14 cellular contexts compared by ENCODE assay signal in genomic region chr5:139641116-139642080, GRCh38. TPM values are rescaled to one million over a fixed set of nuclear protein-coding genes. Genes with fewer than 3 reads are reported as not detected.
DNase-seq lines count a peak whose midpoint lies in the region; ATAC-seq and TF ChIP-seq lines count a peak whose summit lies in the region.
"Had no signal": no experiment of that assay in that cellular context is flagged by ENCODE, and none has a peak within 500 bp of the region (broad histone marks: within the 10 kb centered on the region; RNA-seq: fewer than 3 reads in every experiment).

No MANE protein-coding gene starts in this region.

- H3K4me1 ChIP-seq in right lobe of liver (peaks cover 5 to 65% (median 44%) of the 10 kb centered on the region in 4 donors), smooth muscle cell (ENCODE audit: low read depth) (peaks cover 36% of the 10 kb centered on the region)

- no peak for TF ChIP-seq POLR2A in right lobe of liver (IDR thresholded peaks at IDR 0.05)

- no peak overlapping the region for H3K4me2 ChIP-seq in smooth muscle cell

- CTCF ChIA-PET in RWPE1 (lab: Yijun Ruan, JAX): interaction anchor here (1.1 to 3.2 kb wide), 3 partner anchors 8 to 124 kb away, joined by 3 to 19 read pairs (median 5); no protein-coding TSS in a partner anchor

- H3K36me3 ChIP-seq in right lobe of liver: no peaks in the 10 kb centered on the region
- no peaks in the 10 kb centered on the region for H3K36me3 ChIP-seq in smooth muscle cell (ENCODE audit: low read depth)

- no peaks in the 10 kb centered on the region for H3K27me3 ChIP-seq in right lobe of liver
- H3K27me3 ChIP-seq in smooth muscle cell (ENCODE audit: low read depth): no peaks in the 10 kb centered on the region

- no peak overlapping the region for H2AFZ ChIP-seq in smooth muscle cell (ENCODE audit: low read depth)

- H3K9me3 ChIP-seq in right lobe of liver (no peaks in the 10 kb centered on the region), smooth muscle cell (replicated peaks; ENCODE audit: low read depth) (no peaks in the 10 kb centered on the region)

- POLR2A ChIA-PET in RWPE1 (lab: Yijun Ruan, JAX; ENCODE audit: low non-redundant PET): no interaction called here

- intact Hi-C loops in right lobe of liver (cut with DNase I): loop anchor here in 1 of 2 donors (5.0 kb wide), 1 partner anchor 46 kb away; no protein-coding TSS in a partner anchor

- TF ChIP-seq CTCF in GM20000 (IDR thresholded peaks at IDR 0.05; ENCODE audit: extremely low read depth, missing control alignments) (no peak), RWPE1 (conservative IDR thresholded peaks at IDR 0.05; ENCODE audit: low read depth) (no peak), right lobe of liver (IDR thresholded peaks at IDR 0.05) (no peak), smooth muscle cell (IDR thresholded peaks at IDR 0.05; ENCODE audit: borderline replicate concordance, insufficient read depth, poor library complexity, severe bottlenecking) (no peak)

- H3K9ac ChIP-seq in smooth muscle cell (ENCODE audit: low read depth): no peak overlapping the region

- H3K27ac ChIP-seq in RWPE1 (peak overlapping the region; percentile 20; the same call in 1 of the 2 replicates), right lobe of liver (no peak overlapping the region), smooth muscle cell (ENCODE audit: low read depth) (peak overlapping the region; percentile 1)
- H3K27ac ChIP-seq: HL-60 had no signal

- no peak overlapping the region for H3K4me3 ChIP-seq in right lobe of liver
- H3K4me3 ChIP-seq in smooth muscle cell: no peak overlapping the region
- H3K4me3 ChIP-seq: GM12878 had no signal

- ATAC-seq in right lobe of liver (no peak), HG02840 (IDR thresholded peaks at IDR 0.05; ENCODE audit: low FRiP score, unreplicated experiment) (no peak), GM18519 (IDR thresholded peaks at IDR 0.05; ENCODE audit: low FRiP score, unreplicated experiment) (no peak)
- ATAC-seq: GM12878 had no signal

- H3K79me2 ChIP-seq in smooth muscle cell (ENCODE audit: low read depth): no peaks in the 10 kb centered on the region

- H3F3A ChIP-seq in smooth muscle cell (ENCODE audit: low read depth): peaks cover 9% of the 10 kb centered on the region

- H4K20me1 ChIP-seq in smooth muscle cell (ENCODE audit: low read depth): no peaks in the 10 kb centered on the region

- peak; percentile 2 for DNase-seq in GM20000 (ENCODE audit: low spot score)
- no peak for DNase-seq in RWPE1 (ENCODE audit: low spot score)
- DNase-seq in right lobe of liver: peak in 2 of 3 donors; percentile 2 to 11
- no peak for DNase-seq in smooth muscle cell (lab: John Stamatoyannopoulos, UW; ENCODE audit: unreplicated experiment)
- no peak for DNase-seq in HCEC 1CT
- DNase-seq: activated CD4-positive, alpha-beta T cell treated with anti-CD3 and anti-CD28 coated beads, Interleukin-2, amount 50 U/mL, for 48 hours; foreskin melanocyte; NCI-H2107; Right ventricle myocardium superior; stimulated activated CD4-positive, alpha-beta T cell treated with anti-CD3 and anti-CD28 coated beads, Interleukin-1b, Interleukin-23, amount 100 ng/mL, for 48 hours had no signal

- 88% methylated on average over 4 of the region's 6 CpGs for WGBS in right lobe of liver (ENCODE audit: insufficient coverage, low coverage, low lambda C conversion rate, missing lambda C conversion rate)
- 76% methylated on average over 6 of the region's 6 CpGs for WGBS in smooth muscle cell (ENCODE audit: low lambda C conversion rate)

RNA-seq across cellular contexts. Expression of gene CXXC5, which starts 6.8 kb away (rescaled TPM):
- 10 to 100 TPM; 44.5 to 84.9 (median 66.4) TPM for total RNA-seq in right lobe of liver
- total RNA-seq in smooth muscle cell: 85.5 and 103 TPM in 2 replicates
- 139 and 175 TPM in 2 replicates for polyA plus RNA-seq in smooth muscle cell

Comparison
In these comparisons a context has a peak if more than half of its experiments do, and no peak if none do; other contexts are left out.
1. DNase-seq: peak in GM20000 (single experiment) and right lobe of liver (2 of 3); none in RWPE1 (single experiment), smooth muscle cell (single experiment) and HCEC 1CT (single experiment).
2. H3K27ac ChIP-seq: peak in RWPE1 (single experiment) and smooth muscle cell (single experiment); none in right lobe of liver (0 of 3).